ENCODE assay signal across 14 cellular contexts in genomic region chr1:15290382-15290781, GRCh38. TPM values are rescaled to one million over a fixed set of nuclear protein-coding genes. Genes with fewer than 3 reads are reported as not detected.
DNase-seq lines count a peak whose midpoint lies in the region; ATAC-seq, FAIRE-seq and TF ChIP-seq lines count a peak whose summit lies in the region.
"Had no signal": no experiment of that assay in that cellular context is flagged by ENCODE, and none has a peak within 500 bp of the region (broad histone marks: within the 10 kb centered on the region; RNA-seq: fewer than 3 reads in every experiment).

No MANE protein-coding gene starts in this region.

- TF ChIP-seq CTCF in IMR-90 (conservative IDR thresholded peaks at IDR 0.05; ENCODE audit: low read depth, low read length) = no peak

- H2BK5ac ChIP-seq in IMR-90 (ENCODE audit: low read depth, low read length, poor library complexity, severe bottlenecking) = no peak overlapping the region

- H2AFZ ChIP-seq in IMR-90 (replicated peaks; ENCODE audit: low read length, poor library complexity) = peak overlapping the region; percentile 28

- H3K9me3 Mint-ChIP-seq in activated CD4-positive, alpha-beta T cell treated with anti-CD3 and anti-CD28 coated beads for 36 hours (ENCODE audit: low read depth) = peaks cover 5% of the 10 kb centered on the region
- H3K9me3 Mint-ChIP-seq in activated CD4-positive, alpha-beta T cell treated with anti-CD3 and anti-CD28 coated beads, Interleukin-2, amount 10 ng/mL, durations not matched to agents 7 days and 5 days = peaks cover 15% of the 10 kb centered on the region
- no peaks in the 10 kb centered on the region for H3K9me3 Mint-ChIP-seq in natural killer cell treated with Interleukin-12 subunit alpha and Interleukin-12 subunit beta and Interleukin-15 and Interleukin-18, amount 100 ng/mL, for 72 hours

- no peak overlapping the region for H3K23ac ChIP-seq in IMR-90 (ENCODE audit: low read depth, low read length)

- H3K9me3 ChIP-seq in IMR-90 (ENCODE audit: control insufficient read depth, insufficient read depth, low read length) = no peaks in the 10 kb centered on the region; the same call in 1 of the 2 replicates

- H4K5ac ChIP-seq in IMR-90 (ENCODE audit: low read depth, low read length) = no peak overlapping the region

- no peak overlapping the region; the same call in 1 of the 2 replicates for H3K18ac ChIP-seq in IMR-90 (ENCODE audit: low read depth, low read length)

- H3K9ac ChIP-seq in IMR-90 (ENCODE audit: low read depth, low read length) = no peak overlapping the region

- dilution Hi-C loops in IMR-90 (cut with HindIII; ENCODE audit: low sequenced_read_pairs, unreplicated experiment) = no loop called here

- TF ChIP-seq RAD21 in IMR-90 (IDR thresholded peaks at IDR 0.05; ENCODE audit: low read length) = no peak

- WGBS in IMR-90 (ENCODE audit: extremely low coverage in 2 of 2, insufficient read length in 1 of 2), 2 experiments = 96% methylated on average over 3 of the region's 9 CpGs; no CpG with 5 or more reads in 1 of the 2 experiments

- CTCF ChIA-PET in activated CD4-positive, alpha-beta T cell treated with anti-CD3 and anti-CD28 coated beads for 36 hours (lab: Charles Lee) = interaction anchor here (0.6 kb wide), 1 partner anchor 1539 kb away, joined by 4 read pairs; no protein-coding TSS in a partner anchor
- CTCF ChIA-PET in activated CD4-positive, alpha-beta T cell treated with anti-CD3 and anti-CD28 coated beads, Interleukin-2, amount 10 ng/mL, durations not matched to agents 7 days and 5 days (lab: Charles Lee) = no interaction called here
- CTCF ChIA-PET in IMR-90 (lab: Yijun Ruan, JAX) = interaction anchor here (0.6 to 0.7 kb wide), 2 partner anchors 15 to 156 kb away, joined by 3 to 7 read pairs; no protein-coding TSS in a partner anchor

- no TSS peak for BruUV-seq in IMR-90 (replicated peaks; lab: Mats Ljungman, UMichigan)

- in situ Hi-C loops in IMR-90 (cut with MboI; ENCODE audit: low sequenced_read_pairs) = no loop called here

- peak; percentile 96 for ATAC-seq in activated CD4-positive, alpha-beta T cell treated with anti-CD3 and anti-CD28 coated beads for 36 hours
- ATAC-seq in IMR-90 (ENCODE audit: low read depth) = peak; percentile 61
- peak; percentile 90 to 95 for ATAC-seq in natural killer cell treated with Interleukin-12 subunit alpha and Interleukin-12 subunit beta and Interleukin-15 and Interleukin-18, amount 100 ng/mL, for 72 hours

- H3K4me1 ChIP-seq in IMR-90 (ENCODE audit: control insufficient read depth, insufficient read depth, low read length) = 0 out of 2 replicates have a peak, but pooled peaks cover 3% of the 10 kb centered on the region

- H2BK20ac ChIP-seq in IMR-90 (ENCODE audit: low read depth, low read length) = no peak overlapping the region

- peak overlapping the region; percentile 37; the same call in 1 of the 2 replicates for H2AK5ac ChIP-seq in IMR-90 (ENCODE audit: low read depth, low read length)

- TF ChIP-seq POLR2A in IMR-90 (IDR thresholded peaks at IDR 0.05; ENCODE audit: low read depth, low read length) (no peak), H54 (IDR thresholded peaks at IDR 0.05; ENCODE audit: low read depth, low read length) (no peak)

- POLR2A ChIA-PET in activated CD4-positive, alpha-beta T cell treated with anti-CD3 and anti-CD28 coated beads for 36 hours (lab: Charles Lee) = interaction anchor here (0.7 kb wide), 1 partner anchor 10 kb away, joined by 3 read pairs; no protein-coding TSS in a partner anchor
- POLR2A ChIA-PET in activated CD4-positive, alpha-beta T cell treated with anti-CD3 and anti-CD28 coated beads, Interleukin-2, amount 10 ng/mL, durations not matched to agents 7 days and 5 days (lab: Charles Lee) = no interaction called here
- POLR2A ChIA-PET in IMR-90 (lab: Charles Lee; ENCODE audit: unreplicated experiment) = no interaction called here

- FAIRE-seq in H54 (lab: Jason Lieb, UNC) = no peak
- FAIRE-seq: A204.1 had no signal

- H2AK9ac ChIP-seq in IMR-90 (replicated peaks; ENCODE audit: low read depth, low read length, poor library complexity) = no peak overlapping the region

- intact Hi-C loops in activated CD4-positive, alpha-beta T cell treated with anti-CD3 and anti-CD28 coated beads for 36 hours (cut with DNase I, micrococcal nuclease) = loop anchor here in 1 of 2 experiments (1.0 kb wide), 2 partner anchors 41 to 59 kb away; no protein-coding TSS in a partner anchor
- intact Hi-C loops in IMR-90 (cut with micrococcal nuclease) = no loop called here

- DNase-seq in activated CD4-positive, alpha-beta T cell treated with anti-CD3 and anti-CD28 coated beads for 36 hours = peak; percentile 55
- no peak for DNase-seq in activated CD4-positive, alpha-beta T cell treated with anti-CD3 and anti-CD28 coated beads, Interleukin-2, amount 10 ng/mL, durations not matched to agents 7 days and 5 days
- DNase-seq in IMR-90 (peak; percentile 98), amniotic epithelial cell (ENCODE audit: low read depth) (peak; percentile 83), NCI-H345 treated with DMSO at 0.1 percent for 48 hours (lab: John Stamatoyannopoulos, UW; ENCODE audit: unreplicated experiment) (no peak), H54 (ENCODE audit: insufficient read length, low spot score) (no peak)
- peak; percentile 70 for DNase-seq in natural killer cell treated with Interleukin-12 subunit alpha and Interleukin-12 subunit beta and Interleukin-15 and Interleukin-18, amount 100 ng/mL, for 72 hours (ENCODE audit: low spot score)
- no peak for DNase-seq in NK-92 treated with Interleukin-12 subunit alpha and Interleukin-12 subunit beta, amount 100 ng/mL, for 24 hours (lab: John Stamatoyannopoulos, UW)
- DNase-seq: caudate nucleus, DMS 273 treated with DMSO at 0.1 percent for 48 hours, midbrain, NCI-H2081, SW 1271 had no signal

- no peak overlapping the region for H3K56ac ChIP-seq in IMR-90 (ENCODE audit: extremely low read depth, insufficient read depth, low read length)

- H3K4ac ChIP-seq in IMR-90 (ENCODE audit: low read depth, low read length) = peak overlapping the region; percentile 37; the same call in 1 of the 2 replicates

- no peak overlapping the region for H3K27ac ChIP-seq in IMR-90 (ENCODE audit: insufficient read depth, low read length)

- no peaks in the 10 kb centered on the region for H3K36me3 ChIP-seq in IMR-90 (ENCODE audit: control insufficient read depth, insufficient read depth, low read length)

- H3K4me2 ChIP-seq in IMR-90 (ENCODE audit: low read depth, low read length) = no peak overlapping the region

- no peak overlapping the region for H2BK120ac ChIP-seq in IMR-90 (ENCODE audit: low read depth, low read length)

- no peaks in the 10 kb centered on the region for H4K20me1 ChIP-seq in IMR-90 (ENCODE audit: insufficient read depth, low read length)

- H3K14ac ChIP-seq in IMR-90 (replicated peaks; ENCODE audit: low read depth, low read length) = no peak overlapping the region

- H3K9me1 ChIP-seq in IMR-90 (ENCODE audit: insufficient read depth, low read length) = no peaks in the 10 kb centered on the region

- no peak overlapping the region for H3K4me3 ChIP-seq in IMR-90 (ENCODE audit: insufficient read depth, low read depth, low read length)

- H3K4me3 Mint-ChIP-seq in activated CD4-positive, alpha-beta T cell treated with anti-CD3 and anti-CD28 coated beads for 36 hours = no peak overlapping the region
- no peak overlapping the region for H3K4me3 Mint-ChIP-seq in activated CD4-positive, alpha-beta T cell treated with anti-CD3 and anti-CD28 coated beads, Interleukin-2, amount 10 ng/mL, durations not matched to agents 7 days and 5 days
- H3K4me3 Mint-ChIP-seq in natural killer cell treated with Interleukin-12 subunit alpha and Interleukin-12 subunit beta and Interleukin-15 and Interleukin-18, amount 100 ng/mL, for 72 hours = peak overlapping the region; percentile 66

- no peak overlapping the region for H2BK15ac ChIP-seq in IMR-90 (ENCODE audit: low read depth, low read length)

- no peaks in the 10 kb centered on the region for H3K79me1 ChIP-seq in IMR-90 (ENCODE audit: low read depth in 1 of 2, low read length in 2 of 2)

- H3K4me1 Mint-ChIP-seq in activated CD4-positive, alpha-beta T cell treated with anti-CD3 and anti-CD28 coated beads for 36 hours = peaks cover 12% of the 10 kb centered on the region
- H3K4me1 Mint-ChIP-seq in activated CD4-positive, alpha-beta T cell treated with anti-CD3 and anti-CD28 coated beads, Interleukin-2, amount 10 ng/mL, durations not matched to agents 7 days and 5 days = no peaks in the 10 kb centered on the region
- peaks cover 9 to 14% of the 10 kb centered on the region in 2 donors for H3K4me1 Mint-ChIP-seq in natural killer cell treated with Interleukin-12 subunit alpha and Interleukin-12 subunit beta and Interleukin-15 and Interleukin-18, amount 100 ng/mL, for 72 hours (ENCODE audit: low read depth in 2 of 2)

- H3K27ac Mint-ChIP-seq in activated CD4-positive, alpha-beta T cell treated with anti-CD3 and anti-CD28 coated beads for 36 hours = peak overlapping the region; percentile 67
- H3K27ac Mint-ChIP-seq in activated CD4-positive, alpha-beta T cell treated with anti-CD3 and anti-CD28 coated beads, Interleukin-2, amount 10 ng/mL, durations not matched to agents 7 days and 5 days = no peak overlapping the region
- peak overlapping the region; percentile 85 to 90 for H3K27ac Mint-ChIP-seq in natural killer cell treated with Interleukin-12 subunit alpha and Interleukin-12 subunit beta and Interleukin-15 and Interleukin-18, amount 100 ng/mL, for 72 hours

- H4K91ac ChIP-seq in IMR-90 (ENCODE audit: insufficient read depth, low read depth, low read length) = no peak overlapping the region; the same call in 1 of the 2 replicates

- peaks cover 16% of the 10 kb centered on the region for H3K27me3 Mint-ChIP-seq in activated CD4-positive, alpha-beta T cell treated with anti-CD3 and anti-CD28 coated beads for 36 hours
- peaks cover 8% of the 10 kb centered on the region for H3K27me3 Mint-ChIP-seq in activated CD4-positive, alpha-beta T cell treated with anti-CD3 and anti-CD28 coated beads, Interleukin-2, amount 10 ng/mL, durations not matched to agents 7 days and 5 days
- peaks cover 6 to 10% of the 10 kb centered on the region in 2 donors for H3K27me3 Mint-ChIP-seq in natural killer cell treated with Interleukin-12 subunit alpha and Interleukin-12 subunit beta and Interleukin-15 and Interleukin-18, amount 100 ng/mL, for 72 hours

- no peaks in the 10 kb centered on the region for H3K36me3 Mint-ChIP-seq in activated CD4-positive, alpha-beta T cell treated with anti-CD3 and anti-CD28 coated beads for 36 hours (ENCODE audit: low read depth)
- H3K36me3 Mint-ChIP-seq in activated CD4-positive, alpha-beta T cell treated with anti-CD3 and anti-CD28 coated beads, Interleukin-2, amount 10 ng/mL, durations not matched to agents 7 days and 5 days (ENCODE audit: low read depth) = peaks cover 2% of the 10 kb centered on the region
- peaks cover 5% of the 10 kb centered on the region for H3K36me3 Mint-ChIP-seq in natural killer cell treated with Interleukin-12 subunit alpha and Interleukin-12 subunit beta and Interleukin-15 and Interleukin-18, amount 100 ng/mL, for 72 hours

- 0 out of 4 replicates have a peak overlapping the region, but pooled peaks of 1 of the 2 experiments have one; percentile 17 for H4K8ac ChIP-seq in IMR-90 (ENCODE audit: low read depth in 2 of 2, low read length in 2 of 2)

- H3K27me3 ChIP-seq in IMR-90 (ENCODE audit: control insufficient read depth, insufficient read depth, low read length) = peaks cover 2% of the 10 kb centered on the region; the same call in 1 of the 2 replicates

RNA-seq across cellular contexts. Expression of gene FHAD1, which starts 43.4 kb away (rescaled TPM):
- under 1 TPM; 0.21 to 0.53 TPM for total RNA-seq in activated CD4-positive, alpha-beta T cell treated with anti-CD3 and anti-CD28 coated beads for 36 hours
- not detected for total RNA-seq in activated CD4-positive, alpha-beta T cell treated with anti-CD3 and anti-CD28 coated beads, Interleukin-2, amount 10 ng/mL, durations not matched to agents 7 days and 5 days
- not detected in 2 replicates for total RNA-seq in IMR-90 (2012; rRNA removed)
- not detected in 2 replicates for polyA plus RNA-seq in IMR-90 (2012; rRNA removed)
- 0.01 and 0.04 TPM in 2 replicates for polyA plus RNA-seq in IMR-90 (2012; cell fraction: cytosol; rRNA removed)
- 0.04 and 0.13 TPM in 2 replicates for polyA plus RNA-seq in IMR-90 (2012; cell fraction: nucleus; rRNA removed; ENCODE audit: low replicate concordance)
- total RNA-seq in natural killer cell treated with Interleukin-12 subunit alpha and Interleukin-12 subunit beta and Interleukin-15 and Interleukin-18, amount 100 ng/mL, for 72 hours = under 1 TPM in 1 of 2 donors, not detected in 1; 0.42 TPM

Comparison
In these comparisons a context has a peak if more than half of its experiments do, and no peak if none do; other contexts are left out.
1. DNase-seq: peak in activated CD4-positive, alpha-beta T cell treated with anti-CD3 and anti-CD28 coated beads for 36 hours (single experiment), IMR-90 (single experiment), amniotic epithelial cell (single experiment) and natural killer cell treated with Interleukin-12 subunit alpha and Interleukin-12 subunit beta and Interleukin-15 and Interleukin-18, amount 100 ng/mL, for 72 hours (single experiment); none in activated CD4-positive, alpha-beta T cell treated with anti-CD3 and anti-CD28 coated beads, Interleukin-2, amount 10 ng/mL, durations not matched to agents 7 days and 5 days (single experiment), NCI-H345 treated with DMSO at 0.1 percent for 48 hours (single experiment), H54 (single experiment) and NK-92 treated with Interleukin-12 subunit alpha and Interleukin-12 subunit beta, amount 100 ng/mL, for 24 hours (single experiment).
2. Peak in every context shown above with its lines, with median percentiles within 50 percentile points of each other: ATAC-seq.